8 cellular contexts compared by ENCODE assay signal in the genomic region with DNA sequence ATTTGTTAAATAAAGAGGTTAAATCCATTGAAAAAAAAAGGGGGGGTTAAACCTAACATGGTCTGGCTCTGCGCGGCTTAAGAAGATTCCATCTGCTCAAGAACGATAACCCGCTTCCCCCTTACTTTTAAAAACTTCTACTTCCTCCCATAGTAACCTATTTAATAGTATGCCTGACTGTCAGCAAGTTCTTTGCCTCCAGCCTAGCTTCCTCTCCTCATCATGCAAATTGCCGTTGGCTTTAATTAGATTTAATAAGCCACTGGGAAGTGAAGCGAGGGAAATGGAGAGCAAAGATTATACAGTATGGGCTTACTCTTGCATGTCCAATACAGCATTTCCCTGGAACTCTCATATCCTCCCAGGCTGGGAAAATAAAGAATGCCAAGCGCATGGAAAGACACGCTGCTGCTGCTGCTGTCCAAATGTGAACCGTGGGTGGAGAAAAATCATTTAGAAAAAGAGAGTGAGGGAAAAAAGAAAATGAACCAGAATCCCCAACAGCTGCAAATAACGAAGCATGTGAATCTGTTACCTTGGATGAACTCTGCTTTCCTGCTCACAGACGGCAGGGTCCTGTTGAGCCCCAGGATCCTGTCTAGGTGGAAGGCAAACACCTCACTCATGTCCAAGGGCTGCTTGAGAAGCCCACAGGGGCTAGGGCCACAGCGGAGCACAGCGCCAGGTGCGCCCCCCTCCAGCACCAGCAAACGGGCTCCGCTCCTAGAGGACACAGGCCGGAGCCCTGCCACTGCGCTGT. TPM values are rescaled to one million over a fixed set of nuclear protein-coding genes. Genes with fewer than 3 reads are reported as not detected.
DNase-seq lines count a peak whose midpoint lies in the region; TF ChIP-seq lines count a peak whose summit lies in the region.

No MANE protein-coding gene starts in this region.

- no peaks in the 10 kb centered on the region for H3K27me3 ChIP-seq in mucosa of stomach (ENCODE audit: control insufficient read depth, insufficient read depth, low read length)

- peak overlapping the region; percentile 49 for H3K9ac ChIP-seq in mucosa of stomach (ENCODE audit: low read length)

- H3K4me1 ChIP-seq in mucosa of stomach (ENCODE audit: control insufficient read depth, insufficient read depth, low read length), result peaks cover 9% of the 10 kb centered on the region

- in situ Hi-C loops in KBM-7 (cut with MboI; ENCODE audit: low pct_unique_long_range_greater_than_20kb, low sequenced_read_pairs) (loop anchor here (25.0 kb wide), 1 partner anchor 158 kb away; no protein-coding TSS in a partner anchor), G401 (cut with HindIII; ENCODE audit: low sequenced_read_pairs) (no loop called here)

- no peaks in the 10 kb centered on the region for H3K4me1 Mint-ChIP-seq in activated naive CD4-positive, alpha-beta T cell treated with anti-CD3 and anti-CD28 coated beads, Interleukin-2, amount 10 ng/mL, durations not matched to agents 7 days and 5 days

- H3K27ac Mint-ChIP-seq in activated naive CD4-positive, alpha-beta T cell treated with anti-CD3 and anti-CD28 coated beads, Interleukin-2, amount 10 ng/mL, durations not matched to agents 7 days and 5 days, result no peak overlapping the region

- CTCF ChIA-PET in AG04449 (lab: Yijun Ruan, JAX), result interaction anchor here (0.6 to 3.6 kb wide), 11 partner anchors 10 to 191 kb away, joined by 3 to 45 read pairs (median 6); no protein-coding TSS in a partner anchor
- CTCF ChIA-PET in activated naive CD4-positive, alpha-beta T cell treated with anti-CD3 and anti-CD28 coated beads, Interleukin-2, amount 10 ng/mL, durations not matched to agents 7 days and 5 days (lab: Charles Lee), result interaction anchor here (1.1 to 1.5 kb wide), 5 partner anchors 9 to 177 kb away, joined by 3 to 5 read pairs (median 4); no protein-coding TSS in a partner anchor

- H3K9me3 ChIP-seq in mucosa of stomach (ENCODE audit: control insufficient read depth, low read length), result no peaks in the 10 kb centered on the region

- no peak for DNase-seq in AG04449 (ENCODE audit: low read depth, low spot score)
- peak; percentile 71 for DNase-seq in KBM-7
- peak; percentile 55 for DNase-seq in choroid plexus epithelial cell (ENCODE audit: low read depth)
- no peak for DNase-seq in activated CD4-positive, alpha-beta T cell treated with anti-CD3 and anti-CD28 coated beads for 48 hours
- no peak for DNase-seq in activated naive CD4-positive, alpha-beta T cell treated with anti-CD3 and anti-CD28 coated beads, Interleukin-2, amount 10 ng/mL, durations not matched to agents 7 days and 5 days
- no peak for DNase-seq in G401 (ENCODE audit: low spot score)
- no peak for DNase-seq in GM10266 (ENCODE audit: extremely low spot score)

- no peaks in the 10 kb centered on the region for H3K36me3 ChIP-seq in mucosa of stomach (ENCODE audit: control insufficient read depth, insufficient read depth, low read length)

- H3K4me3 ChIP-seq in AG04449 (ENCODE audit: low read depth, low read length) (peak overlapping the region; percentile 21; the same call in 1 of the 2 replicates), choroid plexus epithelial cell (ENCODE audit: low read depth, low read length) (peak overlapping the region; percentile 59), mucosa of stomach (ENCODE audit: low read length) (no peak overlapping the region)

- no peaks in the 10 kb centered on the region for H3K36me3 Mint-ChIP-seq in activated naive CD4-positive, alpha-beta T cell treated with anti-CD3 and anti-CD28 coated beads, Interleukin-2, amount 10 ng/mL, durations not matched to agents 7 days and 5 days

- POLR2A ChIA-PET in AG04449 (lab: Yijun Ruan, JAX), result no interaction called here

- TF ChIP-seq CTCF in AG04449 (IDR thresholded peaks at IDR 0.05; ENCODE audit: insufficient read depth, low read length, missing control alignments) (no peak), choroid plexus epithelial cell (conservative IDR thresholded peaks at IDR 0.05; ENCODE audit: low read depth, low read length) (no peak), GM10266 (IDR thresholded peaks at IDR 0.05; ENCODE audit: control insufficient read depth, insufficient read depth, low read depth, missing control alignments) (no peak)

- peaks cover 38% of the 10 kb centered on the region for H3K27me3 Mint-ChIP-seq in activated naive CD4-positive, alpha-beta T cell treated with anti-CD3 and anti-CD28 coated beads, Interleukin-2, amount 10 ng/mL, durations not matched to agents 7 days and 5 days

- no peaks in the 10 kb centered on the region for H3K9me3 Mint-ChIP-seq in activated naive CD4-positive, alpha-beta T cell treated with anti-CD3 and anti-CD28 coated beads, Interleukin-2, amount 10 ng/mL, durations not matched to agents 7 days and 5 days

- H3K4me3 Mint-ChIP-seq in activated naive CD4-positive, alpha-beta T cell treated with anti-CD3 and anti-CD28 coated beads, Interleukin-2, amount 10 ng/mL, durations not matched to agents 7 days and 5 days, result no peak overlapping the region

RNA-seq across cellular contexts. Expression of gene GASK1B, which starts 2.7 kb away (rescaled TPM):
- 42.5 and 46.2 TPM in 2 replicates for total RNA-seq in G401 (2014; rRNA removed; shearing (Covaris generic))

RNA-seq across cellular contexts. Expression of gene TMEM144, which starts 40.2 kb away (rescaled TPM):
- 4.1 and 9.8 TPM in 2 replicates for total RNA-seq in G401 (2014; rRNA removed; shearing (Covaris generic))

Comparison
In these comparisons a context has a peak if more than half of its experiments do, and no peak if none do; other contexts are left out.
1. DNase-seq: peak in KBM-7 (single experiment) and choroid plexus epithelial cell (single experiment); none in AG04449 (single experiment), activated CD4-positive, alpha-beta T cell treated with anti-CD3 and anti-CD28 coated beads for 48 hours (single experiment), activated naive CD4-positive, alpha-beta T cell treated with anti-CD3 and anti-CD28 coated beads, Interleukin-2, amount 10 ng/mL, durations not matched to agents 7 days and 5 days (single experiment), G401 (single experiment) and GM10266 (single experiment).